ENCODE assay signal across 1 cellular context in genomic region chr2:61854435-61855177, GRCh38.
TF ChIP-seq lines count a peak whose summit lies in the region.

No MANE protein-coding gene starts in this region.

TF ChIP-seq in A549, 52 proteins besides CTCF, POLR2A, EP300 and RAD21 (continued from another document):
- TF ChIP-seq ELK1 (IDR thresholded peaks at IDR 0.05; ENCODE audit: low read depth, low read length) = no peak
- no peak for TF ChIP-seq RARB (CRISPR knock-in tag; IDR thresholded peaks at IDR 0.05)
- no peak for TF ChIP-seq MAZ (IDR thresholded peaks at IDR 0.05; ENCODE audit: borderline replicate concordance, low read depth, low read length)
